Comparison of ENCODE assay signal across 27 cellular contexts in the genomic region with DNA sequence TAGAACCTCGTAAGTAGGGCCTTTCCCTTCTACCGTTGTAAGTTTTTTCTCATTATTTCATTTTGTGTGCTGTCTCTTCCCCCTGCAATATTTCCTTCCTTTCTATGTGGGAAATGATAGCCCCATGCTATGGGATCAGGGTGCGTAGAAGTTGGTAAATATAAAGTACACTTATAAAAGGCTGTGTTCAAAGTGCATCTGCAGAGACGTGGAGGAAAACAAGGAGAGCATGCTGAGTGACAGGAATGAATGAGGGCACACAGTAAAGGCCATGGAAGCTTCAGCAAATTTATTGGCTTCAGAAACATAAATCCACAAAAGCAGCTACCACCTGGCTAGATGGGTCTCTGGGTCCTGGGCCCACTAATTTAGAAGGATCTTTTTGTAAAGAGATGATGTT. TPM values are rescaled to one million over a fixed set of nuclear protein-coding genes. Genes with fewer than 3 reads are reported as not detected.
DNase-seq lines count a peak whose midpoint lies in the region; TF ChIP-seq lines count a peak whose summit lies in the region.
"Had no signal": no experiment of that assay in that cellular context is flagged by ENCODE, and none has a peak within 500 bp of the region (broad histone marks: within the 10 kb centered on the region; RNA-seq: fewer than 3 reads in every experiment).

No MANE protein-coding gene starts in this region.

- in situ Hi-C loops in brain microvascular endothelial cell (cut with HindIII; ENCODE audit: low pct_ligation_motif_present, low sequenced_read_pairs): no loop called here

- H2BK20ac ChIP-seq in H9 (ENCODE audit: low read depth, low read length, poor library complexity, severe bottlenecking): no peak overlapping the region

- H3K27ac ChIP-seq in H9 (ENCODE audit: insufficient read length, low read depth, low read length) (no peak overlapping the region), OCI-LY1 (ENCODE audit: low read depth, low read length, poor library complexity, severe bottlenecking) (no peak overlapping the region), epithelial cell of prostate (peak overlapping the region; percentile 35), neural progenitor cell (no peak overlapping the region), brain microvascular endothelial cell (no peak overlapping the region)
- no peak overlapping the region for H3K27ac ChIP-seq in CD8-positive, alpha-beta memory T cell (ENCODE audit: low read depth, low read length)
- H3K27ac ChIP-seq: BLaER1 treated with 17β-estradiol and CSF1 and Interleukin-3, amounts not matched to agents 10 nM and 100 nM; RWPE1; SK-N-MC had no signal

- no peaks in the 10 kb centered on the region for H4K20me1 ChIP-seq in H9 (ENCODE audit: control insufficient read depth, insufficient read depth, insufficient read length)
- no peaks in the 10 kb centered on the region for H4K20me1 ChIP-seq in OCI-LY1 (ENCODE audit: insufficient read depth, low read length)
- peaks cover 5% of the 10 kb centered on the region for H4K20me1 ChIP-seq in neural progenitor cell (ENCODE audit: low read depth)
- H4K20me1 ChIP-seq: BLaER1 treated with 17β-estradiol and CSF1 and Interleukin-3, amounts not matched to agents 10 nM and 100 nM had no signal

- H3K36me3 ChIP-seq in OCI-LY1 (ENCODE audit: insufficient read depth, low read length): no peaks in the 10 kb centered on the region
- H3K36me3 ChIP-seq in neural progenitor cell: no peaks in the 10 kb centered on the region
- H3K36me3 ChIP-seq in CD8-positive, alpha-beta memory T cell (ENCODE audit: insufficient read depth, low read length): no peaks in the 10 kb centered on the region
- H3K36me3 ChIP-seq in brain microvascular endothelial cell (replicated peaks): no peaks in the 10 kb centered on the region
- H3K36me3 ChIP-seq: BLaER1 treated with 17β-estradiol and CSF1 and Interleukin-3, amounts not matched to agents 10 nM and 100 nM; sigmoid colon had no signal

- no peak overlapping the region for H2BK120ac ChIP-seq in H9 (ENCODE audit: low read depth, low read length, poor library complexity, severe bottlenecking)

- no peak overlapping the region for H4K91ac ChIP-seq in H9 (ENCODE audit: insufficient read length, low read depth, low read length)

- H3T11ph ChIP-seq in H9 (ENCODE audit: low read length): no peak overlapping the region

- no peak overlapping the region for H3K23ac ChIP-seq in H9 (ENCODE audit: insufficient read length, low read depth, low read length)

- peaks cover 26 to 32% of the 10 kb centered on the region in 2 experiments for H3K4me1 Mint-ChIP-seq in H9
- peaks cover 45% of the 10 kb centered on the region for H3K4me1 Mint-ChIP-seq in neural progenitor cell
- peaks cover 4 to 5% (median 4%) of the 10 kb centered on the region in 3 donors for H3K4me1 Mint-ChIP-seq in CD8-positive, alpha-beta memory T cell
- H3K4me1 Mint-ChIP-seq: activated naive CD8-positive, alpha-beta T cell treated with anti-CD3 and anti-CD28 coated beads, Interleukin-2, amount 50 U/mL, for 24 hours had no signal

- H3K27me3 Mint-ChIP-seq in H9 (ENCODE audit: low read depth): no peaks in the 10 kb centered on the region
- no peaks in the 10 kb centered on the region for H3K27me3 Mint-ChIP-seq in neural progenitor cell (ENCODE audit: insufficient read depth, low read depth)
- no peaks in the 10 kb centered on the region for H3K27me3 Mint-ChIP-seq in CD8-positive, alpha-beta memory T cell

- H2AFZ ChIP-seq in H9 (ENCODE audit: low read length) (no peak overlapping the region), OCI-LY1 (ENCODE audit: low read length) (peak overlapping the region; percentile 34; the same call in 1 of the 2 replicates), neural progenitor cell (replicated peaks) (no peak overlapping the region)

- H3K9me3 ChIP-seq in H9 (ENCODE audit: control insufficient read depth, low read depth, low read length) (no peaks in the 10 kb centered on the region), OCI-LY1 (ENCODE audit: low read length) (no peaks in the 10 kb centered on the region), neural progenitor cell (ENCODE audit: low read depth) (no peaks in the 10 kb centered on the region)
- H3K9me3 ChIP-seq in CD8-positive, alpha-beta memory T cell (ENCODE audit: low read length): no peaks in the 10 kb centered on the region
- H3K9me3 ChIP-seq: sigmoid colon had no signal

- H3K4me3 ChIP-seq in OCI-LY1 (ENCODE audit: low read depth, low read length, poor library complexity, severe bottlenecking) (no peak overlapping the region), neural progenitor cell (no peak overlapping the region), brain microvascular endothelial cell (ENCODE audit: low read depth, low read length) (no peak overlapping the region)
- H3K4me3 ChIP-seq in CD8-positive, alpha-beta memory T cell (ENCODE audit: low read length): no peak overlapping the region
- H3K4me3 ChIP-seq: BLaER1 treated with 17β-estradiol and CSF1 and Interleukin-3, amounts not matched to agents 10 nM and 100 nM; sigmoid colon; SK-N-MC had no signal

- no peak overlapping the region for H2AK5ac ChIP-seq in H9 (ENCODE audit: insufficient read length, low read length)

- H4K8ac ChIP-seq in H9 (replicated peaks; ENCODE audit: insufficient read length, low read depth, low read length): no peak overlapping the region

- TF ChIP-seq CTCF in H9 (conservative IDR thresholded peaks at IDR 0.05) (no peak), OCI-LY1 (IDR thresholded peaks at IDR 0.05; ENCODE audit: low read length) (no peak), neural progenitor cell (IDR thresholded peaks at IDR 0.05) (no peak), brain microvascular endothelial cell (IDR thresholded peaks at IDR 0.05; ENCODE audit: low read depth, low read length, missing control alignments) (no peak)

- H4K5ac ChIP-seq in H9 (ENCODE audit: insufficient read length, low read depth, low read length): no peak overlapping the region

- peaks cover 2% of the 10 kb centered on the region for H3K23me2 ChIP-seq in H9 (ENCODE audit: insufficient read length, low read depth, low read length, poor library complexity, severe bottlenecking)

- H3K4me2 ChIP-seq in H9 (ENCODE audit: insufficient read depth, insufficient read length, low read length) (no peak overlapping the region), OCI-LY1 (ENCODE audit: low read length) (no peak overlapping the region), neural progenitor cell (no peak overlapping the region)

- no peak overlapping the region for H2BK12ac ChIP-seq in H9 (ENCODE audit: insufficient read length, low read depth, low read length)

- no peak overlapping the region for H3K18ac ChIP-seq in H9 (ENCODE audit: insufficient read length, low read depth, low read length)

- CTCF ChIA-PET in CD8-positive, alpha-beta memory T cell (lab: Charles Lee): interaction anchor here (1.0 to 1.2 kb wide), 2 partner anchors 19 to 20 kb away, joined by 4 to 5 read pairs; no protein-coding TSS in a partner anchor

- H3K4me1 ChIP-seq in H9 (ENCODE audit: insufficient read depth, low read length) (peaks cover 5% of the 10 kb centered on the region; the same call in 1 of the 2 replicates), OCI-LY1 (ENCODE audit: insufficient read depth, low read length, severe bottlenecking) (peaks cover 23% of the 10 kb centered on the region), neural progenitor cell (peaks cover 29% of the 10 kb centered on the region)
- no peaks in the 10 kb centered on the region for H3K4me1 ChIP-seq in CD8-positive, alpha-beta memory T cell (ENCODE audit: insufficient read depth, low read length)

- no peaks in the 10 kb centered on the region for H3K79me2 ChIP-seq in H9 (ENCODE audit: insufficient read depth, low read length)
- no peaks in the 10 kb centered on the region for H3K79me2 ChIP-seq in OCI-LY1 (ENCODE audit: insufficient read depth, low read length)
- H3K79me2 ChIP-seq in neural progenitor cell (ENCODE audit: low read depth): no peaks in the 10 kb centered on the region

- no peak overlapping the region for H3K4ac ChIP-seq in H9 (ENCODE audit: low read depth, low read length)

- WGBS in H9 (ENCODE audit: extremely low coverage, insufficient read length, low lambda C conversion rate): no CpG with 5 or more reads among the region's 4 CpGs

- H3K14ac ChIP-seq in H9 (ENCODE audit: insufficient read depth, low read length): no peak overlapping the region

- no peaks in the 10 kb centered on the region for H3K9me2 ChIP-seq in OCI-LY1 (ENCODE audit: low read depth, low read length)

- no peak overlapping the region for H3K56ac ChIP-seq in H9 (ENCODE audit: insufficient read length, low read depth, low read length)

- H2BK15ac ChIP-seq in H9 (ENCODE audit: low read depth, low read length): no peak overlapping the region

- H2BK5ac ChIP-seq in H9 (ENCODE audit: insufficient read length, low read length): no peak overlapping the region

- DNase-seq in H9: no peak
- no peak for DNase-seq in epithelial cell of prostate (ENCODE audit: low read depth, low spot score)
- no peak for DNase-seq in neural progenitor cell (ENCODE audit: low spot score)
- DNase-seq in NCI-H345 (lab: John Stamatoyannopoulos, UW): no peak
- no peak for DNase-seq in T-helper 9 cell
- no peak for DNase-seq in CD8-positive, alpha-beta memory T cell
- DNase-seq in brain microvascular endothelial cell: no peak
- DNase-seq: activated CD4-positive, alpha-beta T cell treated with anti-CD3 and anti-CD28 coated beads, Interleukin-2, amount 50 U/mL, for 48 hours; activated naive CD4-positive, alpha-beta T cell; activated naive CD8-positive, alpha-beta T cell treated with anti-CD3 and anti-CD28 coated beads, Interleukin-2, amount 50 U/mL, for 24 hours; activated T-cell treated with anti-CD3 and anti-CD28 coated beads, Interleukin-2, amount 50 U/mL, for 72 hours; central memory CD4-positive, alpha-beta T cell; COR-L47; glutamatergic neuron; H7; kidney glomerular epithelial cell; NCI-H1417 treated with DMSO at 0.1 percent for 48 hours; NCI-H226; sigmoid colon; stimulated activated CD4-positive, alpha-beta T cell treated with anti-CD3 and anti-CD28 coated beads, Interleukin-15, amount 100 ng/mL, for 24 hours; stimulated activated CD4-positive, alpha-beta T cell treated with anti-CD3 and anti-CD28 coated beads, Interleukin-4, amount 100 ng/mL, for 4 hours; T-helper 1 cell had no signal

- H3K9ac ChIP-seq in H9 (ENCODE audit: extremely low read depth, insufficient read length, low read length) (no peak overlapping the region), OCI-LY1 (ENCODE audit: low read length) (no peak overlapping the region), neural progenitor cell (no peak overlapping the region)
- H3K9ac ChIP-seq: BLaER1 treated with 17β-estradiol and CSF1 and Interleukin-3, amounts not matched to agents 10 nM and 100 nM had no signal

- H3K36me3 Mint-ChIP-seq in H9 (ENCODE audit: insufficient read depth in 1 of 3, low read depth in 3 of 3) (peaks cover 0 to 2% (median 0%) of the 10 kb centered on the region in 3 experiments; a peak in 1 of 7 replicates), neural progenitor cell (peaks cover under 1% of the 10 kb centered on the region)
- H3K36me3 Mint-ChIP-seq in CD8-positive, alpha-beta memory T cell: no peaks in the 10 kb centered on the region

- POLR2A ChIA-PET in CD8-positive, alpha-beta memory T cell (lab: Charles Lee): no interaction called here

- no peaks in the 10 kb centered on the region for H3K79me1 ChIP-seq in H9 (ENCODE audit: insufficient read depth, low read depth, low read length, poor library complexity, severe bottlenecking)

- H3K4me3 Mint-ChIP-seq in H9 (no peak overlapping the region), neural progenitor cell (no peak overlapping the region)
- H3K4me3 Mint-ChIP-seq in CD8-positive, alpha-beta memory T cell: no peak overlapping the region
- H3K4me3 Mint-ChIP-seq: activated naive CD8-positive, alpha-beta T cell treated with anti-CD3 and anti-CD28 coated beads, Interleukin-2, amount 50 U/mL, for 24 hours; activated T-cell treated with anti-CD3 and anti-CD28 coated beads, Interleukin-2, amount 50 U/mL, for 72 hours; dendritic cell treated with granulocyte-macrophage colony-stimulating factor and Interleukin-4, amounts not matched to agents 40 ng/mL and 50 ng/mL, for 4 days had no signal

- H3F3A ChIP-seq in OCI-LY1 (ENCODE audit: insufficient read depth, low read length): no peaks in the 10 kb centered on the region; the same call in 1 of the 2 replicates
- H3F3A ChIP-seq in neural progenitor cell (ENCODE audit: low read depth): peaks cover 45% of the 10 kb centered on the region

- H3K27ac Mint-ChIP-seq in H9: peak overlapping the region; percentile 18 to 65 (median 20); a peak in 2 of 7 replicates
- peak overlapping the region; percentile 83 for H3K27ac Mint-ChIP-seq in neural progenitor cell
- no peak overlapping the region for H3K27ac Mint-ChIP-seq in CD8-positive, alpha-beta memory T cell
- H3K27ac Mint-ChIP-seq: activated naive CD8-positive, alpha-beta T cell treated with anti-CD3 and anti-CD28 coated beads, Interleukin-2, amount 50 U/mL, for 24 hours; activated T-cell treated with anti-CD3 and anti-CD28 coated beads, Interleukin-2, amount 50 U/mL, for 72 hours; dendritic cell treated with granulocyte-macrophage colony-stimulating factor and Interleukin-4, amounts not matched to agents 40 ng/mL and 50 ng/mL, for 4 days had no signal

- H3K27me3 ChIP-seq in H9 (ENCODE audit: insufficient read depth, low read length) (no peaks in the 10 kb centered on the region), OCI-LY1 (ENCODE audit: insufficient read depth, low read length) (0 out of 2 replicates have a peak, but pooled peaks cover 6% of the 10 kb centered on the region), neural progenitor cell (peaks cover 4% of the 10 kb centered on the region), brain microvascular endothelial cell (replicated peaks) (no peaks in the 10 kb centered on the region)
- no peaks in the 10 kb centered on the region for H3K27me3 ChIP-seq in CD8-positive, alpha-beta memory T cell (ENCODE audit: insufficient read depth, low read length, poor library complexity, severe bottlenecking)
- H3K27me3 ChIP-seq: BLaER1 treated with 17β-estradiol and CSF1 and Interleukin-3, amounts not matched to agents 10 nM and 100 nM; sigmoid colon had no signal

- H3K9me3 Mint-ChIP-seq in H9: no peaks in the 10 kb centered on the region
- H3K9me3 Mint-ChIP-seq in neural progenitor cell: peaks cover 10% of the 10 kb centered on the region
- H3K9me3 Mint-ChIP-seq in CD8-positive, alpha-beta memory T cell: no peaks in the 10 kb centered on the region
- H3K9me3 Mint-ChIP-seq: activated naive CD8-positive, alpha-beta T cell treated with anti-CD3 and anti-CD28 coated beads, Interleukin-2, amount 50 U/mL, for 24 hours; activated T-cell treated with anti-CD3 and anti-CD28 coated beads, Interleukin-2, amount 50 U/mL, for 72 hours; dendritic cell treated with granulocyte-macrophage colony-stimulating factor and Interleukin-4, amounts not matched to agents 40 ng/mL and 50 ng/mL, for 4 days had no signal

RNA-seq across cellular contexts. Expression of gene SPRY2, which starts 21.6 kb away (rescaled TPM):
- total RNA-seq in H9 (2021) (55.4 and 56.4 TPM in 2 replicates), neural progenitor cell (ENCODE audit: low replicate concordance) (17.2 and 22.5 TPM in 2 replicates)
- total RNA-seq in CD8-positive, alpha-beta memory T cell: 1 to 10 TPM in 1 of 2 experiments, under 1 TPM in 1; 0.91 to 1.1 TPM
- 10.5 TPM for polyA plus RNA-seq in CD8-positive, alpha-beta memory T cell

Comparison
In these comparisons a context has a peak if more than half of its experiments do, and no peak if none do; other contexts are left out.
1. H3K27ac Mint-ChIP-seq: peak in H9 (3 of 3) and neural progenitor cell (single experiment); none in CD8-positive, alpha-beta memory T cell (0 of 8).